In the genomic region with DNA sequence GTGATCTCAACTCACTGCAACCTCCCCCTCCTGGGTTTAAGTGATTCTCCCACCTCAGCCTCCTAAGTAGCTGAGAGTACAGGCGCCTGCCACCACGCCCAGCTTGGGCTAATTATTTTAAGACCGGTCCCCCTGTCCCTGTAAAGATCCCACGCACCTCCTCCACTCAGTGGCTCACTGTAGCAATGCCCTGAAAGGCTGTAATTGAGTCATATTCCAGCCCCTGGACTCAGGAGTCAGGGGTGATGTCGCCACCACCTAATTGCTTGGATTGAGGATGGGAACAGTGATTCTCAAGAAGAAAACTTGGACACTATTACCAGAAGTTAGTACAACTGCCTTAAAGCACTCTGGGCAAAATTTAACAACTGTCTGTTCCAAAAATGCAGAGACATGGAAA, we compare ENCODE assay signal across 27 cellular contexts. TPM values are rescaled to one million over a fixed set of nuclear protein-coding genes. Genes with fewer than 3 reads are reported as not detected.
DNase-seq lines count a peak whose midpoint lies in the region; ATAC-seq, FAIRE-seq and TF ChIP-seq lines count a peak whose summit lies in the region.
"Had no signal": no experiment of that assay in that cellular context is flagged by ENCODE, and none has a peak within 500 bp of the region (broad histone marks: within the 10 kb centered on the region; RNA-seq: fewer than 3 reads in every experiment).

No MANE protein-coding gene starts in this region.

- H3K4me3 ChIP-seq in GM23248 = no peak overlapping the region
- H3K4me3 ChIP-seq in K562 = no peak overlapping the region
- H3K4me3 ChIP-seq: GM12878, GM23338 had no signal

- no peak for ATAC-seq in activated CD8-positive, alpha-beta memory T cell treated with anti-CD3 and anti-CD28 coated beads, Interleukin-2, amount 10 ng/mL, durations not matched to agents 7 days and 5 days
- no peak for ATAC-seq in K562
- ATAC-seq in GM19035 (IDR thresholded peaks at IDR 0.05; ENCODE audit: unreplicated experiment) = no peak
- ATAC-seq in HG02623 (IDR thresholded peaks at IDR 0.05; ENCODE audit: unreplicated experiment) = no peak
- ATAC-seq: GM12878, GM23338 had no signal

- no peak overlapping the region for H3K27ac Mint-ChIP-seq in activated CD8-positive, alpha-beta memory T cell treated with anti-CD3 and anti-CD28 coated beads, Interleukin-2, amount 10 ng/mL, durations not matched to agents 7 days and 5 days
- H3K27ac Mint-ChIP-seq: CD4-positive, CD25-positive, alpha-beta regulatory T cell; GM23338; HFFc6 had no signal

- no peak for TF ChIP-seq EP300 in K562 (IDR thresholded peaks at IDR 0.05; ENCODE audit: low read length)

- peaks cover 36% of the 10 kb centered on the region for H3K27me3 Mint-ChIP-seq in activated CD8-positive, alpha-beta memory T cell treated with anti-CD3 and anti-CD28 coated beads, Interleukin-2, amount 10 ng/mL, durations not matched to agents 7 days and 5 days

- H4K20me1 ChIP-seq in GM23248 (ENCODE audit: insufficient read depth) (no peaks in the 10 kb centered on the region), K562 (replicated peaks; ENCODE audit: control insufficient read depth, insufficient read depth, low read length) (no peaks in the 10 kb centered on the region)

- in situ Hi-C loops in GM23248 (cut with MboI) (no loop called here), K562 (cut with MboI) (no loop called here)

- no peaks in the 10 kb centered on the region for H3K9me2 ChIP-seq in GM23248 (ENCODE audit: insufficient read depth)

- H3K4me1 ChIP-seq in GM23248 (ENCODE audit: insufficient read depth) (peaks cover 2% of the 10 kb centered on the region; the same call in 1 of the 2 replicates), K562 (replicated peaks in 1 of 2; ENCODE audit: control insufficient read depth in 2 of 2, insufficient read depth in 2 of 2, low read length in 2 of 2) (peaks cover 9 to 11% of the 10 kb centered on the region in 2 experiments)
- H3K4me1 ChIP-seq: BE2C had no signal

- TF ChIP-seq CTCF in K562 (IDR thresholded peaks at IDR 0.05 in 2 of 3, conservative IDR thresholded peaks at IDR 0.05 in 1 of 3; ENCODE audit: insufficient read depth in 2 of 3, low read depth in 1 of 3, low read length in 3 of 3) = no peak

- TF ChIP-seq POLR2A in K562 (conservative IDR thresholded peaks at IDR 0.05) = no peak

- H2AFZ ChIP-seq in GM23248 (no peak overlapping the region), K562 (ENCODE audit: low read depth, low read length) (peak overlapping the region; percentile 5)
- H2AFZ ChIP-seq: GM23338 had no signal

- H3K79me2 ChIP-seq in GM23248 (ENCODE audit: insufficient read depth) = no peaks in the 10 kb centered on the region
- H3K79me2 ChIP-seq in K562 (ENCODE audit: control insufficient read depth, insufficient read depth, low read length) = peaks cover 14% of the 10 kb centered on the region; the same call in 2 of the 3 replicates

- H3K4me3 Mint-ChIP-seq in activated CD8-positive, alpha-beta memory T cell treated with anti-CD3 and anti-CD28 coated beads, Interleukin-2, amount 10 ng/mL, durations not matched to agents 7 days and 5 days = no peak overlapping the region
- H3K4me3 Mint-ChIP-seq: CD4-positive, CD25-positive, alpha-beta regulatory T cell; CD8-positive, alpha-beta memory T cell; GM23338; HFFc6 had no signal

- 25 to 26% methylated on average over 5 of the region's 5 CpGs for WGBS in GM23248 (ENCODE audit: low coverage in 1 of 2, low lambda C conversion rate in 2 of 2, missing lambda C conversion rate in 2 of 2), 2 experiments
- WGBS in K562 (ENCODE audit: insufficient coverage, low coverage, missing lambda C conversion rate) = 50% methylated on average over 5 of the region's 5 CpGs

- no TSS peak for BruUV-seq in K562 (replicated peaks; lab: Mats Ljungman, UMichigan)

- H3K9me3 ChIP-seq in GM23248 (ENCODE audit: low read depth) (no peaks in the 10 kb centered on the region), K562 (replicated peaks; ENCODE audit: control insufficient read depth, insufficient read depth, low read depth, low read length) (no peaks in the 10 kb centered on the region)
- H3K9me3 ChIP-seq: BE2C had no signal

- H3K27ac ChIP-seq in GM23248 (no peak overlapping the region), K562 (ENCODE audit: extremely low read depth, low read depth, low read length) (no peak overlapping the region)

- TF ChIP-seq RAD21 in K562 (CRISPR knock-in tag; conservative IDR thresholded peaks at IDR 0.05 in 1 of 2, IDR thresholded peaks at IDR 0.05 in 1 of 2) = no peak

- H3K36me3 ChIP-seq in GM23248 (ENCODE audit: low read depth) = no peaks in the 10 kb centered on the region
- H3K36me3 ChIP-seq in K562 (ENCODE audit: control insufficient read depth, insufficient read depth, low read length) = no peaks in the 10 kb centered on the region
- H3K36me3 ChIP-seq: BE2C had no signal

- FAIRE-seq in K562 (lab: Jason Lieb, UNC) = no peak
- FAIRE-seq: GM12878, GM19239, H54, HTR-8/SVneo had no signal

- H3K9me1 ChIP-seq in K562 (ENCODE audit: control insufficient read depth, insufficient read depth, low read length) = no peaks in the 10 kb centered on the region

- intact Hi-C loops in K562 (cut with micrococcal nuclease) = no loop called here

- peaks cover 12% of the 10 kb centered on the region for H3K4me1 Mint-ChIP-seq in activated CD8-positive, alpha-beta memory T cell treated with anti-CD3 and anti-CD28 coated beads, Interleukin-2, amount 10 ng/mL, durations not matched to agents 7 days and 5 days

- H3K9ac ChIP-seq in GM23248 (no peak overlapping the region), K562 (ENCODE audit: insufficient read depth in 1 of 2, low read depth in 2 of 2, low read length in 2 of 2) (no peak overlapping the region)

- POLR2A ChIA-PET in K562 (lab: Yijun Ruan, JAX) = no interaction called here

- H3K36me3 Mint-ChIP-seq in activated CD8-positive, alpha-beta memory T cell treated with anti-CD3 and anti-CD28 coated beads, Interleukin-2, amount 10 ng/mL, durations not matched to agents 7 days and 5 days = no peaks in the 10 kb centered on the region
- H3K36me3 Mint-ChIP-seq: CD4-positive, CD25-positive, alpha-beta regulatory T cell had no signal

- H3K4me2 ChIP-seq in GM23248 (ENCODE audit: unreplicated experiment) = no peak overlapping the region
- no peak overlapping the region for H3K4me2 ChIP-seq in K562 (ENCODE audit: insufficient read depth, low read length)
- H3K4me2 ChIP-seq: GM23338 had no signal

- CTCF ChIA-PET in activated CD8-positive, alpha-beta memory T cell treated with anti-CD3 and anti-CD28 coated beads, Interleukin-2, amount 10 ng/mL, durations not matched to agents 7 days and 5 days (lab: Charles Lee) = no interaction called here
- CTCF ChIA-PET in K562 (lab: Yijun Ruan, JAX; ENCODE audit: low intra/inter-chr PET ratio) = no interaction called here

- 0 out of 2 replicates have a peak, but pooled peaks cover 7% of the 10 kb centered on the region for H3F3A ChIP-seq in GM23248 (ENCODE audit: insufficient read depth)

- DNase-seq in activated CD8-positive, alpha-beta memory T cell treated with anti-CD3 and anti-CD28 coated beads, Interleukin-2, amount 10 ng/mL, durations not matched to agents 7 days and 5 days = peak; percentile 28
- no peak for DNase-seq in activated CD8-positive, alpha-beta memory T cell treated with anti-CD3 and anti-CD28 coated beads, Interleukin-2, amount 50 U/mL, for 4 hours
- DNase-seq in EH (ENCODE audit: low read depth) (peak; percentile 21), GM23248 (peak; percentile 35), K562 (ENCODE audit: extremely low read depth in 1 of 4, low spot score in 3 of 4) (peak in 1 of 4 experiments; percentile 21), NCI-H1417 treated with DMSO at 0.1 percent for 48 hours (lab: John Stamatoyannopoulos, UW) (no peak)
- DNase-seq: ACHN; BE2C; C1 segment of cervical spinal cord; CD4-positive, CD25-positive, alpha-beta regulatory T cell; CD8-positive, alpha-beta memory T cell; COR-L47; DMS 273 treated with DMSO at 0.1 percent for 48 hours; DMS53; DND-41; HCEC 1CT; HFFc6; IMR-90; KBM-7 had no signal

- H3K27me3 ChIP-seq in GM23248 (replicated peaks; ENCODE audit: insufficient read depth) (peaks cover 6% of the 10 kb centered on the region; the same call in 1 of the 2 replicates), K562 (ENCODE audit: control insufficient read depth in 2 of 2, insufficient read depth in 2 of 2, low read length in 2 of 2) (no peaks in the 10 kb centered on the region)

- H3K9me3 Mint-ChIP-seq in activated CD8-positive, alpha-beta memory T cell treated with anti-CD3 and anti-CD28 coated beads, Interleukin-2, amount 10 ng/mL, durations not matched to agents 7 days and 5 days (ENCODE audit: low read depth) = no peaks in the 10 kb centered on the region
- H3K9me3 Mint-ChIP-seq: CD8-positive, alpha-beta memory T cell; GM23338; HFFc6 had no signal

RNA-seq across cellular contexts. Expression of gene EDARADD, which starts 3.1 kb away (rescaled TPM):
- total RNA-seq in activated CD8-positive, alpha-beta memory T cell treated with anti-CD3 and anti-CD28 coated beads, Interleukin-2, amount 10 ng/mL, durations not matched to agents 7 days and 5 days = 10 to 100 TPM in 1 of 2 experiments, 1 to 10 TPM in 1; 3.7 to 11.8 TPM
- 0.86 and 2.3 TPM in 2 replicates for total RNA-seq in GM23248 (2014; rRNA removed; shearing (Covaris generic))
- polyA plus RNA-seq in GM23248 (2016; fragmentation: Nextera tagmentation; extraction: Ambion mirVana) (1.3 and 1.7 TPM in 2 replicates), K562 (2011; rRNA removed) (0.46 and 0.49 TPM in 2 replicates), K562 (2014; fragmentation: Illumina TruSeq; extraction: Trizol) (31.1 and 32.4 TPM in 2 replicates), K562 (2014; fragmentation: Nextera tagmentation; extraction: Ambion mirVana) (1 to 10 TPM; 5.2 to 8.5 TPM), K562 (2014; rRNA removed) (17.8 and 21.5 TPM in 2 replicates)
- total RNA-seq in K562 (2011; cell fraction: chromatin; rRNA removed; ENCODE audit: low replicate concordance) = 1.1 and 4.5 TPM in 2 replicates
- total RNA-seq in K562 (2011; cell fraction: nucleolus; rRNA removed) = 1.5 and 4.3 TPM in 2 replicates
- 3.6 and 4.0 TPM in 2 replicates for total RNA-seq in K562 (2011; cell fraction: nucleoplasm; rRNA removed)
- total RNA-seq in K562 (2014; rRNA removed) (20.6 and 23.1 TPM in 2 replicates), K562 (2014; rRNA removed; fragmentation: Illumina TruSeq; extraction: Trizol) (20.4 and 21.6 TPM in 2 replicates), K562 (2015; rRNA removed; fragmentation: Illumina TruSeq; extraction: Trizol) (29.3 and 32.2 TPM in 2 replicates), K562 (2021) (21.1 and 22.5 TPM in 2 replicates)
- 0.25 and 0.43 TPM in 2 replicates for polyA plus RNA-seq in K562 (2011; cell fraction: cytosol; rRNA removed)
- 0.14 and 0.31 TPM in 2 replicates for polyA plus RNA-seq in K562 (2011; cell fraction: nucleus; rRNA removed)
- polyA plus RNA-seq in K562 (2012) = 20.5 and 30.0 TPM in 2 replicates
- polyA minus RNA-seq in K562 (2011; rRNA and poly(A)+ RNA removed) = 0.56 and 0.72 TPM in 2 replicates
- 0.64 TPM in 1 of 2 replicates, not detected in the other for polyA minus RNA-seq in K562 (2011; cell fraction: cytosol; rRNA and poly(A)+ RNA removed)
- polyA minus RNA-seq in K562 (2011; cell fraction: nucleus; rRNA and poly(A)+ RNA removed) = 0.40 and 1.3 TPM in 2 replicates
- total RNA-seq: A172, IMR-90 had no signal
- polyA plus RNA-seq: IMR-90 had no signal

Comparison
In these comparisons a context has a peak if more than half of its experiments do, and no peak if none do; other contexts are left out.
1. DNase-seq: peak in activated CD8-positive, alpha-beta memory T cell treated with anti-CD3 and anti-CD28 coated beads, Interleukin-2, amount 10 ng/mL, durations not matched to agents 7 days and 5 days (single experiment), EH (single experiment) and GM23248 (single experiment); none in activated CD8-positive, alpha-beta memory T cell treated with anti-CD3 and anti-CD28 coated beads, Interleukin-2, amount 50 U/mL, for 4 hours (single experiment) and NCI-H1417 treated with DMSO at 0.1 percent for 48 hours (single experiment).